In the genomic region with DNA sequence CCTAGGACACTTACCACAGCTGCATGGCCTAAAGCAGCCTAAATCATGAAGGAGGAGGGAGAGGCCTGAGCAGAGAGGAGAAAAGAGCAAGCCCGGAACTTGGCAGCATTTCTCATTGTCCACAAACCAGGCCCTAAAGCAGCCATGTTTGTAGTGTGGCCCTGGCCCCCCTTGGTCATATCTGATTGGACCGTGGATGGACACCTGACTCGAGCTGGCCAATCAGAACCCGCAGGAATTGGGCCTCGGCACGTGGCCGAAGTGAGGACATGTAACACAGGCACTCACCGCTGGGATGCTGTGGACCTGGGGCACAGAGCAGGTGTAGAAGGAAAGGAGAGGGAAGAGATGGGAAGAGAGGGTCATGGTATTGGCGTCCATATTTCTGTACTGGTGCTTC, we compare ENCODE assay signal across 23 cellular contexts. TPM values are rescaled to one million over a fixed set of nuclear protein-coding genes. Genes with fewer than 3 reads are reported as not detected.
A peak's percentile ranks its signal among the peaks of the same experiment; 100 is the strongest.
DNase-seq lines count a peak whose midpoint lies in the region; ATAC-seq, FAIRE-seq and TF ChIP-seq lines count a peak whose summit lies in the region.
"Had no signal": no experiment of that assay in that cellular context is flagged by ENCODE, and none has a peak within 500 bp of the region (broad histone marks: within the 10 kb centered on the region; RNA-seq: fewer than 3 reads in every experiment).

No MANE protein-coding gene starts in this region.

- H2BK5ac ChIP-seq in IMR-90 (ENCODE audit: low read depth, low read length, poor library complexity, severe bottlenecking), result no peak overlapping the region

- H3K9me3 Mint-ChIP-seq in activated T-cell treated with anti-CD3 and anti-CD28 coated beads, Interleukin-2, amount 50 U/mL, for 24 hours, result no peaks in the 10 kb centered on the region
- H3K9me3 Mint-ChIP-seq: CD14-positive monocyte; HFFc6; T-helper 2 cell treated with Interferon-gamma antibody and Interleukin-4, amounts not matched to agents 5 μg/mL and 100 μg/mL, for 36 hours had no signal

- no peak overlapping the region for H3K23ac ChIP-seq in IMR-90 (ENCODE audit: low read depth, low read length)

- no peak overlapping the region for H2BK20ac ChIP-seq in IMR-90 (ENCODE audit: low read depth, low read length)

- H3K4me1 Mint-ChIP-seq in activated T-cell treated with anti-CD3 and anti-CD28 coated beads, Interleukin-2, amount 50 U/mL, for 24 hours (ENCODE audit: low read depth), result no peaks in the 10 kb centered on the region
- H3K4me1 Mint-ChIP-seq: CD14-positive monocyte had no signal

- H2AK9ac ChIP-seq in IMR-90 (replicated peaks; ENCODE audit: low read depth, low read length, poor library complexity), result no peak overlapping the region

- no peaks in the 10 kb centered on the region for H3K36me3 Mint-ChIP-seq in activated T-cell treated with anti-CD3 and anti-CD28 coated beads, Interleukin-2, amount 50 U/mL, for 24 hours (ENCODE audit: low read depth)
- H3K36me3 Mint-ChIP-seq: CD14-positive monocyte had no signal

- H3F3A ChIP-seq in MM.1S (ENCODE audit: insufficient read depth, low read length), result no peaks in the 10 kb centered on the region

- H3K4me1 ChIP-seq in A549, result peaks cover 17% of the 10 kb centered on the region
- no peaks in the 10 kb centered on the region for H3K4me1 ChIP-seq in IMR-90 (ENCODE audit: control insufficient read depth, insufficient read depth, low read length)
- no peaks in the 10 kb centered on the region for H3K4me1 ChIP-seq in MM.1S (ENCODE audit: low read length)

- H3K79me1 ChIP-seq in IMR-90 (ENCODE audit: low read depth in 1 of 2, low read length in 2 of 2), result no peaks in the 10 kb centered on the region

- ATAC-seq in A549, result no peak
- no peak for ATAC-seq in IMR-90 (ENCODE audit: low read depth)
- ATAC-seq in left lobe of liver, result peak; percentile 1

- H3K4ac ChIP-seq in IMR-90 (ENCODE audit: low read depth, low read length), result no peak overlapping the region

- TF ChIP-seq RAD21 in A549 (conservative IDR thresholded peaks at IDR 0.05 in 1 of 2, IDR thresholded peaks at IDR 0.05 in 1 of 2), result no peak
- TF ChIP-seq RAD21 in IMR-90 (IDR thresholded peaks at IDR 0.05; ENCODE audit: low read length), result no peak

- no peaks in the 10 kb centered on the region for H3K79me2 ChIP-seq in MM.1S (ENCODE audit: low read length)

- intact Hi-C loops in IMR-90 (cut with micrococcal nuclease), result no loop called here

- H3K56ac ChIP-seq in IMR-90 (ENCODE audit: extremely low read depth, insufficient read depth, low read length), result no peak overlapping the region

- DNase-seq in A549 (ENCODE audit: low read depth in 1 of 2, low spot score in 1 of 2), result peak in 1 of 2 experiments; percentile 18
- no peak for DNase-seq in IMR-90
- DNase-seq in left lobe of liver (ENCODE audit: low spot score), result no peak
- DNase-seq in MM.1S, result no peak
- no peak for DNase-seq in NCI-H524 (lab: John Stamatoyannopoulos, UW)
- DNase-seq in activated T-cell treated with anti-CD3 and anti-CD28 coated beads, Interleukin-2, amount 50 U/mL, for 24 hours, result no peak
- no peak for DNase-seq in GDM1 (lab: John Stamatoyannopoulos, UW)
- DNase-seq: ACHN, AML-193, COR-L47, DMS79, GOT3, HFFc6, MV-4-11, NCI-H1694, NCI-H226, NCI-H526 treated with DMSO at 0.1 percent for 48 hours, OCI-M1, RPMI8226 had no signal

- CTCF ChIA-PET in A549 (lab: Yijun Ruan, JAX), result interaction anchor here (0.9 to 1.5 kb wide), 5 partner anchors 17 to 365 kb away, joined by 3 to 5 read pairs (median 4); no protein-coding TSS in a partner anchor
- CTCF ChIA-PET in IMR-90 (lab: Yijun Ruan, JAX), result no interaction called here

- no peak overlapping the region for H2AFZ ChIP-seq in IMR-90 (replicated peaks; ENCODE audit: low read length, poor library complexity)
- no peak overlapping the region for H2AFZ ChIP-seq in MM.1S (ENCODE audit: low read length)

- dilution Hi-C loops in IMR-90 (cut with HindIII; ENCODE audit: low sequenced_read_pairs, unreplicated experiment), result no loop called here

- TF ChIP-seq POLR2A in A549 (IDR thresholded peaks at IDR 0.05; ENCODE audit: low read length) (no peak), IMR-90 (IDR thresholded peaks at IDR 0.05; ENCODE audit: low read depth, low read length) (no peak)

- H3K9me2 ChIP-seq in MM.1S (replicated peaks; ENCODE audit: insufficient read depth, low read length), result no peaks in the 10 kb centered on the region

- H3K27me3 ChIP-seq in IMR-90 (ENCODE audit: control insufficient read depth, insufficient read depth, low read length) (peaks cover 3% of the 10 kb centered on the region), MM.1S (replicated peaks; ENCODE audit: insufficient read depth, low read length) (peaks cover 46% of the 10 kb centered on the region)

- H3K36me3 ChIP-seq in IMR-90 (ENCODE audit: control insufficient read depth, insufficient read depth, low read length) (peaks cover 1% of the 10 kb centered on the region; the same call in 1 of the 2 replicates), MM.1S (replicated peaks; ENCODE audit: insufficient read depth, low read length) (no peaks in the 10 kb centered on the region)

- no peak overlapping the region for H4K8ac ChIP-seq in IMR-90 (ENCODE audit: low read depth in 2 of 2, low read length in 2 of 2)

- H2BK15ac ChIP-seq in IMR-90 (ENCODE audit: low read depth, low read length), result no peak overlapping the region

- H3K18ac ChIP-seq in IMR-90 (ENCODE audit: low read depth, low read length), result no peak overlapping the region

- H3K14ac ChIP-seq in IMR-90 (replicated peaks; ENCODE audit: low read depth, low read length), result no peak overlapping the region

- in situ Hi-C loops in IMR-90 (cut with MboI; ENCODE audit: low sequenced_read_pairs), result no loop called here

- 91% methylated on average over 9 of the region's 9 CpGs for WGBS in A549 (ENCODE audit: missing lambda C conversion rate)
- 84% methylated on average over 6 of the region's 9 CpGs; no CpG with 5 or more reads in 1 of the 2 experiments for WGBS in IMR-90 (ENCODE audit: extremely low coverage in 2 of 2, insufficient read length in 1 of 2), 2 experiments

- H4K20me1 ChIP-seq in IMR-90 (ENCODE audit: insufficient read depth, low read length), result 0 out of 2 replicates have a peak, but pooled peaks cover 5% of the 10 kb centered on the region
- no peaks in the 10 kb centered on the region for H4K20me1 ChIP-seq in MM.1S (ENCODE audit: insufficient read depth, low read length)

- no TSS peak for BruUV-seq in IMR-90 (replicated peaks; lab: Mats Ljungman, UMichigan)

- no peaks in the 10 kb centered on the region for H3K9me3 ChIP-seq in A549
- no peaks in the 10 kb centered on the region for H3K9me3 ChIP-seq in IMR-90 (ENCODE audit: control insufficient read depth, insufficient read depth, low read length)
- no peaks in the 10 kb centered on the region for H3K9me3 ChIP-seq in MM.1S (replicated peaks; ENCODE audit: insufficient read depth, low read length)

- no peak for TF ChIP-seq CTCF in A549 (IDR thresholded peaks at IDR 0.05)
- no peak for TF ChIP-seq CTCF in IMR-90 (conservative IDR thresholded peaks at IDR 0.05; ENCODE audit: low read depth, low read length)
- no peak for TF ChIP-seq CTCF in VCaP (conservative IDR thresholded peaks at IDR 0.05)
- no peak for TF ChIP-seq CTCF in MM.1S (IDR thresholded peaks at IDR 0.05; ENCODE audit: low read length)

- TF ChIP-seq EP300 in A549 (IDR thresholded peaks at IDR 0.05), result no peak

- 0 out of 2 replicates have a peak, but pooled peaks cover 6% of the 10 kb centered on the region for H3K9me1 ChIP-seq in IMR-90 (ENCODE audit: insufficient read depth, low read length)

- FAIRE-seq in A549 (lab: Jason Lieb, UNC), result no peak
- FAIRE-seq: GM18507 had no signal

- H2AK5ac ChIP-seq in IMR-90 (ENCODE audit: low read depth, low read length), result no peak overlapping the region

- H3K4me2 ChIP-seq in A549 (no peak overlapping the region), IMR-90 (ENCODE audit: low read depth, low read length) (no peak overlapping the region), MM.1S (ENCODE audit: low read depth, low read length) (no peak overlapping the region)

- no peak overlapping the region for H3K27ac ChIP-seq in A549
- no peak overlapping the region for H3K27ac ChIP-seq in IMR-90 (ENCODE audit: insufficient read depth, low read length)
- H3K27ac ChIP-seq in VCaP, result peak overlapping the region; percentile 94
- H3K27ac ChIP-seq in MM.1S (ENCODE audit: low read length), result no peak overlapping the region

- H3K4me3 ChIP-seq in A549 (no peak overlapping the region), IMR-90 (ENCODE audit: insufficient read depth, low read depth, low read length) (no peak overlapping the region), MM.1S (ENCODE audit: low read length) (no peak overlapping the region)

- H3K4me3 Mint-ChIP-seq in activated T-cell treated with anti-CD3 and anti-CD28 coated beads, Interleukin-2, amount 50 U/mL, for 24 hours, result no peak overlapping the region
- H3K4me3 Mint-ChIP-seq: CD14-positive monocyte; HFFc6; T-helper 2 cell treated with Interferon-gamma antibody and Interleukin-4, amounts not matched to agents 5 μg/mL and 100 μg/mL, for 36 hours had no signal

- no peak overlapping the region for H4K5ac ChIP-seq in IMR-90 (ENCODE audit: low read depth, low read length)

- POLR2A ChIA-PET in A549 (lab: Yijun Ruan, JAX) (no interaction called here), IMR-90 (lab: Charles Lee; ENCODE audit: unreplicated experiment) (no interaction called here)

- H3K27me3 Mint-ChIP-seq in activated T-cell treated with anti-CD3 and anti-CD28 coated beads, Interleukin-2, amount 50 U/mL, for 24 hours, result no peaks in the 10 kb centered on the region

- H3K9ac ChIP-seq in IMR-90 (ENCODE audit: low read depth, low read length) (no peak overlapping the region), MM.1S (ENCODE audit: low read length) (no peak overlapping the region)

- no peak overlapping the region for H3K27ac Mint-ChIP-seq in activated T-cell treated with anti-CD3 and anti-CD28 coated beads, Interleukin-2, amount 50 U/mL, for 24 hours
- H3K27ac Mint-ChIP-seq: HFFc6; T-helper 2 cell treated with Interferon-gamma antibody and Interleukin-4, amounts not matched to agents 5 μg/mL and 100 μg/mL, for 36 hours had no signal

- H2BK120ac ChIP-seq in IMR-90 (ENCODE audit: low read depth, low read length), result no peak overlapping the region

- no peak overlapping the region for H4K91ac ChIP-seq in IMR-90 (ENCODE audit: insufficient read depth, low read depth, low read length)

RNA-seq across cellular contexts. Expression of a gene that starts 56.9 kb away (rescaled TPM):
- polyA plus RNA-seq in A549 (2011; rRNA removed) (32.5 and 36.9 TPM in 2 replicates), A549 (2017; fragmentation: RNase III; extraction: RNeasy Plus Mini Kit Qiagen cat#74134 plus additional on column Dnase treatment) (11.3 to 12.9 TPM (median 11.8 TPM) in 3 replicates), IMR-90 (2012; rRNA removed) (39.7 and 41.9 TPM in 2 replicates)
- polyA plus RNA-seq in A549 (2012; cell fraction: cytosol; rRNA removed), result 13.7 and 16.0 TPM in 2 replicates
- 8.3 and 11.0 TPM in 2 replicates for polyA plus RNA-seq in A549 (2012; cell fraction: nucleus; rRNA removed)
- 17.1 and 24.9 TPM in 2 replicates for polyA minus RNA-seq in A549 (2011; rRNA and poly(A)+ RNA removed)
- total RNA-seq in IMR-90 (2012; rRNA removed) (31.1 and 39.6 TPM in 2 replicates), left lobe of liver (1,233 TPM)
- polyA plus RNA-seq in IMR-90 (2012; cell fraction: cytosol; rRNA removed), result 48.3 and 61.6 TPM in 2 replicates
- 23.9 and 27.2 TPM in 2 replicates for polyA plus RNA-seq in IMR-90 (2012; cell fraction: nucleus; rRNA removed; ENCODE audit: low replicate concordance)
- polyA plus RNA-seq: CD14-positive monocyte had no signal

Comparison
In these comparisons a context has a peak if more than half of its experiments do, and no peak if none do; other contexts are left out.
1. RNA of a gene that starts 56.9 kb away (total RNA-seq): 1,233 TPM in left lobe of liver (single experiment); 31.1 to 39.6 TPM in IMR-90; every median in the first group is over 10 times any median in the second.